In genomic region chr2:234674781-234675201, GRCh38 we compare ENCODE assay signal across 14 cellular contexts.
DNase-seq lines count a peak whose midpoint lies in the region; ATAC-seq and FAIRE-seq lines count a peak whose summit lies in the region.
"Had no signal": no experiment of that assay in that cellular context is flagged by ENCODE, and none has a peak within 500 bp of the region (broad histone marks: within the 10 kb centered on the region; RNA-seq: fewer than 3 reads in every experiment).

No MANE protein-coding gene starts in this region.

- DNase-seq in COLO829 (ENCODE audit: low spot score) (peak; percentile 49), RCC 7860 (ENCODE audit: low spot score) (peak; percentile 43), non-pigmented ciliary epithelial cell (ENCODE audit: low read depth) (peak; percentile 50), NCI-H82 treated with DMSO at 0.1 percent for 48 hours (lab: John Stamatoyannopoulos, UW; ENCODE audit: unreplicated experiment) (no peak), dermis blood vessel endothelial cell (no peak)
- DNase-seq: activated T-cell treated with anti-CD3 and anti-CD28 coated beads for 4 hours; body of pancreas; CD8-positive, alpha-beta memory T cell; erythroblast; naive thymus-derived CD8-positive, alpha-beta T cell had no signal

- no peak for ATAC-seq in GM19328 (IDR thresholded peaks at IDR 0.05; ENCODE audit: unreplicated experiment)
- no peak for ATAC-seq in HG03342 (IDR thresholded peaks at IDR 0.05; ENCODE audit: unreplicated experiment)
- ATAC-seq: body of pancreas; naive thymus-derived CD8-positive, alpha-beta T cell had no signal

- FAIRE-seq in RCC 7860 (lab: Jason Lieb, UNC), result no peak
- peak; percentile 99 for FAIRE-seq in endometrium (lab: Jason Lieb, UNC)
- FAIRE-seq: H54 had no signal

Comparison
In these comparisons a context has a peak if more than half of its experiments do, and no peak if none do; other contexts are left out.
1. DNase-seq: peak in COLO829 (single experiment), RCC 7860 (single experiment) and non-pigmented ciliary epithelial cell (single experiment); none in NCI-H82 treated with DMSO at 0.1 percent for 48 hours (single experiment) and dermis blood vessel endothelial cell (single experiment).